In the genomic region with DNA sequence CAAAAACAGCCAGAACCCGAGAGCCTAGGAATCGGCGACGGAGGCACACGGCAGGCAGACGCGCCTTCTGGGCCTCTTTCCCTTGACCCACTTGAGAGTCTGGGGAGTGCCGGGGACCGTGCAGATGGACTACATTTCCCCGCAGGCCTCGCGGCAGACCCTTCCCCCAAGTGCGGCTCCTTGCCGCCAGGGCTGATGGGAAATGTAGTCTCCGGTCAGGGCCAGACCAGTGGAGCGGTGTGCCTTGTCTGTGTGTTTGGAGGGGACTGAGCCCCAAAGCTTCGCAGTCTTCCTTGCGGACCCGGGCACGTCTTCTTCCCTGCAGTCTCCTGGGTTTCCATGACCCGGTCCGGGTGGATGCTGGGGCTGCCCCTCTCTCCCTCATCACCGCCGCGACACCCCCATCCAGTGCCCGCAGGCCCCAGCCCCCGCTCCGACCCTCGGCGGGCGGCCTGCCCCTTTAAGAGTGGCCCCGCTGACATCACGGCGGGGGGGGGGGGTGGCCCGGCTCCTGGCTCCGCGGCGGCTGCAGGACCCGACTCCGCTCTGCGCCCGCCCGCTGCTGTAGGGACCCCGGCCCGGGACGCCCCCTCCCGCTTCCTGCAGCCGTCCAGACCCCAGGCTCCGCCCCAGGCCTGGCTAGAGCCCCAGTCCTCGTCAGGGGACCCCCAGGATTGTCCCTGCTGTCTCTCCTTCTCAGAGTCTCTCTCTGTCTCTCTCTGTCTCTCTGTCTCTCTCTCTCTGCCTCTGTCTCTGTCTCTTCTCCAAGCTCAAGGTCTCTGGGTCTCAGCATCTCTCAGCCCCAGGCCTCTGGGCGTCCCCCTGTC, we compare ENCODE assay signal across 9 cellular contexts. TPM values are rescaled to one million over a fixed set of nuclear protein-coding genes. Genes with fewer than 3 reads are reported as not detected.
A peak's percentile ranks its signal among the peaks of the same experiment; 100 is the strongest.
DNase-seq lines count a peak whose midpoint lies in the region; ATAC-seq, FAIRE-seq and TF ChIP-seq lines count a peak whose summit lies in the region.
"Had no signal": no experiment of that assay in that cellular context is flagged by ENCODE, and none has a peak within 500 bp of the region (broad histone marks: within the 10 kb centered on the region; RNA-seq: fewer than 3 reads in every experiment).

No MANE protein-coding gene starts in this region.

- H3K9me3 ChIP-seq in left ventricle myocardium inferior (replicated peaks): no peaks in the 10 kb centered on the region
- H3K9me3 ChIP-seq in suprapubic skin: no peaks in the 10 kb centered on the region
- no peaks in the 10 kb centered on the region for H3K9me3 ChIP-seq in kidney (ENCODE audit: control insufficient read depth in 1 of 2, low read length in 2 of 2)
- no peaks in the 10 kb centered on the region for H3K9me3 ChIP-seq in mesenchymal stem cell (ENCODE audit: control insufficient read depth, low read length)
- H3K9me3 ChIP-seq: neutrophil had no signal

- TF ChIP-seq EP300 in suprapubic skin (IDR thresholded peaks at IDR 0.05): no peak

- no peaks in the 10 kb centered on the region for H3K9me3 Mint-ChIP-seq in activated naive CD4-positive, alpha-beta T cell treated with anti-CD3 and anti-CD28 coated beads, Interleukin-2, amount 50 U/mL, for 72 hours

- no peak overlapping the region for H4K8ac ChIP-seq in mesenchymal stem cell (ENCODE audit: low read length)

- no peak for TF ChIP-seq CTCF in GM10266 (IDR thresholded peaks at IDR 0.05; ENCODE audit: control insufficient read depth, insufficient read depth, low read depth, missing control alignments)
- no peak for TF ChIP-seq CTCF in left ventricle myocardium inferior (IDR thresholded peaks at IDR 0.05; ENCODE audit: borderline replicate concordance)
- no peak for TF ChIP-seq CTCF in suprapubic skin (IDR thresholded peaks at IDR 0.05)
- TF ChIP-seq CTCF in kidney (IDR thresholded peaks at IDR 0.05; ENCODE audit: borderline replicate concordance, extremely low read depth, insufficient read depth): no peak

- WGBS in suprapubic skin: 3% methylated on average over 5 of the region's 51 CpGs
- 1% methylated on average over 51 of the region's 51 CpGs for WGBS in mesenchymal stem cell

- H3K4me1 ChIP-seq in left ventricle myocardium inferior: peaks cover 17% of the 10 kb centered on the region
- peaks cover 10% of the 10 kb centered on the region for H3K4me1 ChIP-seq in suprapubic skin
- H3K4me1 ChIP-seq in kidney (ENCODE audit: control insufficient read depth in 1 of 2, insufficient read depth in 1 of 2, low read depth in 1 of 2, low read length in 2 of 2): no peaks in the 10 kb centered on the region
- peaks cover 3% of the 10 kb centered on the region for H3K4me1 ChIP-seq in mesenchymal stem cell (ENCODE audit: control insufficient read depth, insufficient read depth, low read depth, low read length)

- no peak overlapping the region for H2BK120ac ChIP-seq in mesenchymal stem cell (ENCODE audit: low read depth, low read length)

- peaks cover 0 to 23% of the 10 kb centered on the region in 2 donors for H3K36me3 Mint-ChIP-seq in activated naive CD4-positive, alpha-beta T cell treated with anti-CD3 and anti-CD28 coated beads, Interleukin-2, amount 50 U/mL, for 72 hours

- H3K79me1 ChIP-seq in mesenchymal stem cell (replicated peaks; ENCODE audit: low read length, poor library complexity, severe bottlenecking): no peaks in the 10 kb centered on the region

- intact Hi-C loops in left ventricle myocardium inferior (cut with micrococcal nuclease) (loop anchor here (10.0 kb wide), 1 partner anchor 116 kb away; no protein-coding TSS in a partner anchor), sciatic nerve (cut with DNase I) (no loop called here), kidney (cut with DNase I) (no loop called here)

- no peak overlapping the region for H2BK5ac ChIP-seq in mesenchymal stem cell (ENCODE audit: low read depth, low read length, poor library complexity, severe bottlenecking)

- H2BK15ac ChIP-seq in mesenchymal stem cell (ENCODE audit: low read depth, poor library complexity, severe bottlenecking): no peak overlapping the region

- H3K9ac ChIP-seq in kidney (ENCODE audit: low read length in 2 of 2) (no peak overlapping the region), mesenchymal stem cell (ENCODE audit: low read length) (no peak overlapping the region)

- no peak overlapping the region for H3K4ac ChIP-seq in mesenchymal stem cell (ENCODE audit: low read depth in 1 of 2, low read length in 2 of 2)

- H3K4me3 ChIP-seq in left ventricle myocardium inferior: peak overlapping the region; percentile 34
- H3K4me3 ChIP-seq in suprapubic skin: no peak overlapping the region
- no peak overlapping the region for H3K4me3 ChIP-seq in kidney (ENCODE audit: low read length in 2 of 2)
- no peak overlapping the region for H3K4me3 ChIP-seq in mesenchymal stem cell (ENCODE audit: insufficient read depth in 1 of 2, low read depth in 1 of 2, low read length in 2 of 2)

- no peak overlapping the region for H3K27ac Mint-ChIP-seq in activated naive CD4-positive, alpha-beta T cell treated with anti-CD3 and anti-CD28 coated beads, Interleukin-2, amount 50 U/mL, for 72 hours

- DNase-seq in GM10266 (ENCODE audit: extremely low spot score) (peak; percentile 72), OCI-M1 (lab: John Stamatoyannopoulos, UW) (peak; percentile 63), left ventricle myocardium inferior (no peak), sciatic nerve (ENCODE audit: low spot score) (no peak), suprapubic skin (ENCODE audit: low spot score in 2 of 2) (no peak), kidney (no peak), mesenchymal stem cell (no peak)
- DNase-seq in activated naive CD4-positive, alpha-beta T cell treated with anti-CD3 and anti-CD28 coated beads, Interleukin-2, amount 50 U/mL, for 72 hours (ENCODE audit: low spot score in 2 of 2): peak in 1 of 2 donors; percentile 70

- peaks cover 96% of the 10 kb centered on the region for H3K27me3 ChIP-seq in left ventricle myocardium inferior (ENCODE audit: low read depth)
- peaks cover 88% of the 10 kb centered on the region for H3K27me3 ChIP-seq in suprapubic skin
- H3K27me3 ChIP-seq in mesenchymal stem cell (ENCODE audit: control insufficient read depth in 1 of 2, insufficient read depth in 1 of 2, low read length in 2 of 2): peaks cover 77 to 79% of the 10 kb centered on the region in 2 experiments

- H4K91ac ChIP-seq in mesenchymal stem cell (ENCODE audit: low read length): no peak overlapping the region

- TF ChIP-seq POLR2A in suprapubic skin (IDR thresholded peaks at IDR 0.05): no peak

- H2AK5ac ChIP-seq in mesenchymal stem cell (ENCODE audit: low read length, severe bottlenecking): no peak overlapping the region

- no peak overlapping the region for H3K18ac ChIP-seq in mesenchymal stem cell (ENCODE audit: low read depth in 1 of 2, low read length in 2 of 2)

- no peak overlapping the region for H2AFZ ChIP-seq in mesenchymal stem cell (ENCODE audit: low read depth, low read length)

- peak; percentile 73 to 90 for ATAC-seq in activated naive CD4-positive, alpha-beta T cell treated with anti-CD3 and anti-CD28 coated beads, Interleukin-2, amount 50 U/mL, for 72 hours
- ATAC-seq in sciatic nerve: peak; percentile 81

- H3K36me3 ChIP-seq in left ventricle myocardium inferior (no peaks in the 10 kb centered on the region), suprapubic skin (no peaks in the 10 kb centered on the region), kidney (ENCODE audit: control insufficient read depth in 1 of 2, insufficient read depth in 2 of 2, low read length in 2 of 2) (no peaks in the 10 kb centered on the region), mesenchymal stem cell (ENCODE audit: control insufficient read depth in 1 of 2, insufficient read depth in 2 of 2, low read depth in 1 of 2, low read length in 2 of 2) (no peaks in the 10 kb centered on the region)
- H3K36me3 ChIP-seq: neutrophil had no signal

- no peak overlapping the region for H2BK12ac ChIP-seq in mesenchymal stem cell (ENCODE audit: low read length in 2 of 2)

- H3K4me2 ChIP-seq in mesenchymal stem cell (ENCODE audit: low read length, poor library complexity, severe bottlenecking): no peak overlapping the region

- no peak overlapping the region for H3K23ac ChIP-seq in mesenchymal stem cell (ENCODE audit: low read length in 2 of 2)

- FAIRE-seq in kidney (lab: Jason Lieb, UNC): no peak

- no peak overlapping the region for H3K14ac ChIP-seq in mesenchymal stem cell (ENCODE audit: low read length in 2 of 2)

- no peak overlapping the region for H3K27ac ChIP-seq in left ventricle myocardium inferior (replicated peaks)
- H3K27ac ChIP-seq in suprapubic skin: no peak overlapping the region
- no peak overlapping the region for H3K27ac ChIP-seq in kidney (ENCODE audit: low read depth in 2 of 2, low read length in 2 of 2)
- no peak overlapping the region for H3K27ac ChIP-seq in mesenchymal stem cell (ENCODE audit: low read length, poor library complexity, severe bottlenecking)
- H3K27ac ChIP-seq: neutrophil had no signal

RNA-seq across cellular contexts. Expression of gene CACNG7, which starts 0.8 kb away (rescaled TPM):
- total RNA-seq in activated naive CD4-positive, alpha-beta T cell treated with anti-CD3 and anti-CD28 coated beads, Interleukin-2, amount 50 U/mL, for 72 hours: not detected
- total RNA-seq in left ventricle myocardium inferior (not detected), sciatic nerve (not detected), suprapubic skin (not detected), kidney (not detected)
- polyA plus RNA-seq in kidney (ENCODE audit: insufficient read depth, low read depth, low replicate concordance): not detected
- 0.03 TPM for polyA plus RNA-seq in mesenchymal stem cell (2013, experiment 1 of 2)
- 0.03 TPM for polyA plus RNA-seq in mesenchymal stem cell (2013, experiment 2 of 2)

RNA-seq across cellular contexts. Expression of gene PRKCG, which starts 26.3 kb away (rescaled TPM):
- total RNA-seq in activated naive CD4-positive, alpha-beta T cell treated with anti-CD3 and anti-CD28 coated beads, Interleukin-2, amount 50 U/mL, for 72 hours: under 1 TPM in 1 of 2 donors, not detected in 1; 0.10 TPM
- total RNA-seq in left ventricle myocardium inferior (not detected), sciatic nerve (not detected), suprapubic skin (not detected), kidney (not detected)
- polyA plus RNA-seq in kidney (ENCODE audit: insufficient read depth, low read depth, low replicate concordance): not detected
- polyA plus RNA-seq in mesenchymal stem cell (2013, experiment 1 of 2): 0.03 TPM
- polyA plus RNA-seq in mesenchymal stem cell (2013, experiment 2 of 2): 0.05 TPM

RNA-seq across cellular contexts. Expression of gene MYADM, which starts 40.6 kb away (rescaled TPM):
- 10 to 100 TPM; 33.1 to 89.8 TPM for total RNA-seq in activated naive CD4-positive, alpha-beta T cell treated with anti-CD3 and anti-CD28 coated beads, Interleukin-2, amount 50 U/mL, for 72 hours
- total RNA-seq in left ventricle myocardium inferior: 96.0 TPM
- 120 TPM for total RNA-seq in sciatic nerve
- 10 to 100 TPM; 27.5 to 72.4 (median 67.4) TPM for total RNA-seq in suprapubic skin
- total RNA-seq in kidney: 90.3 TPM
- polyA plus RNA-seq in kidney (ENCODE audit: insufficient read depth, low read depth, low replicate concordance): 13.1 TPM
- 318 TPM for polyA plus RNA-seq in mesenchymal stem cell (2013, experiment 1 of 2)
- polyA plus RNA-seq in mesenchymal stem cell (2013, experiment 2 of 2): 307 TPM

RNA-seq across cellular contexts. Expression of gene CACNG8, which starts 54.4 kb away (rescaled TPM):
- total RNA-seq in activated naive CD4-positive, alpha-beta T cell treated with anti-CD3 and anti-CD28 coated beads, Interleukin-2, amount 50 U/mL, for 72 hours: not detected
- total RNA-seq in left ventricle myocardium inferior (0.16 TPM), sciatic nerve (0.22 TPM), suprapubic skin (under 1 TPM in 2 of 4 donors, not detected in 2; 0.08 to 0.25 TPM), kidney (0.03 TPM)
- not detected for polyA plus RNA-seq in kidney (ENCODE audit: insufficient read depth, low read depth, low replicate concordance)
- 0.03 TPM for polyA plus RNA-seq in mesenchymal stem cell (2013, experiment 1 of 2)
- 0.01 TPM for polyA plus RNA-seq in mesenchymal stem cell (2013, experiment 2 of 2)

Comparison
In these comparisons a context has a peak if more than half of its experiments do, and no peak if none do; other contexts are left out.
1. DNase-seq: peak in GM10266 (single experiment) and OCI-M1 (single experiment); none in left ventricle myocardium inferior (single experiment), sciatic nerve (single experiment), suprapubic skin (0 of 2), kidney (single experiment) and mesenchymal stem cell (single experiment).